10 cellular contexts compared by ENCODE assay signal in genomic region chr1:221069178-221069903, GRCh38.
DNase-seq lines count a peak whose midpoint lies in the region; ATAC-seq, FAIRE-seq and TF ChIP-seq lines count a peak whose summit lies in the region.
"Had no signal": no experiment of that assay in that cellular context is flagged by ENCODE, and none has a peak within 500 bp of the region (broad histone marks: within the 10 kb centered on the region; RNA-seq: fewer than 3 reads in every experiment).

No MANE protein-coding gene starts in this region.

- TF ChIP-seq POLR2A in sigmoid colon (IDR thresholded peaks at IDR 0.05) (no peak), H54 (IDR thresholded peaks at IDR 0.05; ENCODE audit: low read depth, low read length) (no peak), gastroesophageal sphincter (IDR thresholded peaks at IDR 0.05) (no peak)

- CTCF ChIA-PET in A673 (lab: Charles Lee), result no interaction called here

- no peak for FAIRE-seq in H54 (lab: Jason Lieb, UNC)
- FAIRE-seq: endometrium had no signal

- peaks cover 0 to 1% (median 0%) of the 10 kb centered on the region in 3 donors for H3K27me3 Mint-ChIP-seq in CD14-positive monocyte (ENCODE audit: low read depth in 3 of 3)
- no peaks in the 10 kb centered on the region for H3K27me3 Mint-ChIP-seq in T-helper 2 cell treated with Interferon-gamma antibody and Interleukin-4, amounts not matched to agents 5 μg/mL and 100 μg/mL, for 36 hours (ENCODE audit: low read depth)

- peaks cover 70% of the 10 kb centered on the region for H3K4me1 Mint-ChIP-seq in CD14-positive monocyte
- peaks cover 27% of the 10 kb centered on the region for H3K4me1 Mint-ChIP-seq in T-helper 2 cell treated with Interferon-gamma antibody and Interleukin-4, amounts not matched to agents 5 μg/mL and 100 μg/mL, for 36 hours (ENCODE audit: low read depth)

- H3K4me1 ChIP-seq in sigmoid colon (no peaks in the 10 kb centered on the region), A673 (ENCODE audit: insufficient read depth, low read length, poor library complexity, severe bottlenecking) (no peaks in the 10 kb centered on the region), gastroesophageal sphincter (no peaks in the 10 kb centered on the region)

- H3K27ac Mint-ChIP-seq in CD14-positive monocyte, result peak overlapping the region; percentile 55 to 95 (median 93)
- peak overlapping the region; percentile 80 for H3K27ac Mint-ChIP-seq in T-helper 2 cell treated with Interferon-gamma antibody and Interleukin-4, amounts not matched to agents 5 μg/mL and 100 μg/mL, for 36 hours

- ATAC-seq in GM19395 (IDR thresholded peaks at IDR 0.05; ENCODE audit: unreplicated experiment), result peak; percentile 89
- ATAC-seq in HG03103 (IDR thresholded peaks at IDR 0.05; ENCODE audit: low read depth, unreplicated experiment), result peak; percentile 81
- no peak for ATAC-seq in gastroesophageal sphincter

- H3K27me3 ChIP-seq in sigmoid colon (no peaks in the 10 kb centered on the region), A673 (replicated peaks; ENCODE audit: insufficient read depth, low read depth, low read length, poor library complexity) (no peaks in the 10 kb centered on the region), gastroesophageal sphincter (no peaks in the 10 kb centered on the region)

- peaks cover 0 to 2% of the 10 kb centered on the region in 2 donors for H3K36me3 Mint-ChIP-seq in CD14-positive monocyte
- no peaks in the 10 kb centered on the region for H3K36me3 Mint-ChIP-seq in T-helper 2 cell treated with Interferon-gamma antibody and Interleukin-4, amounts not matched to agents 5 μg/mL and 100 μg/mL, for 36 hours (ENCODE audit: low read depth)

- H3K36me3 ChIP-seq in sigmoid colon (no peaks in the 10 kb centered on the region), A673 (ENCODE audit: insufficient read depth, low read length, poor library complexity, severe bottlenecking) (no peaks in the 10 kb centered on the region), gastroesophageal sphincter (no peaks in the 10 kb centered on the region)

- H3K27ac ChIP-seq in sigmoid colon, result no peak overlapping the region
- no peak overlapping the region for H3K27ac ChIP-seq in A673 (ENCODE audit: low read depth, low read length, poor library complexity, severe bottlenecking)
- no peak overlapping the region for H3K27ac ChIP-seq in gastroesophageal sphincter
- H3K27ac ChIP-seq: C4-2B had no signal

- 43 to 73% methylated on average over 5 of the region's 5 CpGs for WGBS in sigmoid colon, 2 donors
- 84 to 100% methylated on average over 4 to 5 of the region's 5 CpGs for WGBS in gastroesophageal sphincter (ENCODE audit: low coverage in 1 of 2), 2 donors

- no peaks in the 10 kb centered on the region for H3K9me3 ChIP-seq in sigmoid colon
- H3K9me3 ChIP-seq in A673 (ENCODE audit: low read depth, low read length, poor library complexity, severe bottlenecking), result no peaks in the 10 kb centered on the region
- H3K9me3 ChIP-seq in gastroesophageal sphincter, result no peaks in the 10 kb centered on the region

- no TSS peak for BruUV-seq in A673 (replicated peaks; lab: Mats Ljungman, UMichigan)

- H3K4me3 ChIP-seq in sigmoid colon (no peak overlapping the region), A673 (ENCODE audit: low read depth, low read length, poor library complexity, severe bottlenecking) (no peak overlapping the region), gastroesophageal sphincter (no peak overlapping the region)

- intact Hi-C loops in CD14-positive monocyte (cut with micrococcal nuclease), result loop anchor here in 1 of 2 donors (10.0 kb wide), 1 partner anchor 55 kb away; no protein-coding TSS in a partner anchor
- intact Hi-C loops in sigmoid colon (cut with DNase I), result no loop called here
- intact Hi-C loops in A673 (cut with micrococcal nuclease; ENCODE audit: unreplicated experiment), result no loop called here

- H3K4me3 Mint-ChIP-seq in CD14-positive monocyte, result peak overlapping the region in 1 of 2 donors; percentile 68
- peak overlapping the region; percentile 37 for H3K4me3 Mint-ChIP-seq in T-helper 2 cell treated with Interferon-gamma antibody and Interleukin-4, amounts not matched to agents 5 μg/mL and 100 μg/mL, for 36 hours

- no peak for TF ChIP-seq EP300 in sigmoid colon (IDR thresholded peaks at IDR 0.05)
- TF ChIP-seq EP300 in gastroesophageal sphincter (IDR thresholded peaks at IDR 0.05), result no peak

- POLR2A ChIA-PET in A673 (lab: Charles Lee; ENCODE audit: low non-redundant PET), result no interaction called here

- no peak for TF ChIP-seq CTCF in CD14-positive monocyte (IDR thresholded peaks at IDR 0.05)
- no peak for TF ChIP-seq CTCF in sigmoid colon (IDR thresholded peaks at IDR 0.05)
- no peak for TF ChIP-seq CTCF in A673 (conservative IDR thresholded peaks at IDR 0.05; ENCODE audit: low read depth, low read length)
- no peak for TF ChIP-seq CTCF in gastroesophageal sphincter (IDR thresholded peaks at IDR 0.05)

- peaks cover 0 to under 1% (median 0%) of the 10 kb centered on the region in 7 donors for H3K9me3 Mint-ChIP-seq in CD14-positive monocyte
- no peaks in the 10 kb centered on the region for H3K9me3 Mint-ChIP-seq in T-helper 2 cell treated with Interferon-gamma antibody and Interleukin-4, amounts not matched to agents 5 μg/mL and 100 μg/mL, for 36 hours

- DNase-seq in CD14-positive monocyte (ENCODE audit: low spot score) (no peak), sigmoid colon (no peak), A673 (ENCODE audit: low spot score) (no peak), H54 (ENCODE audit: insufficient read length, low spot score) (no peak)
- peak; percentile 33 for DNase-seq in T-helper 2 cell treated with Interferon-gamma antibody and Interleukin-4, amounts not matched to agents 5 μg/mL and 100 μg/mL, for 36 hours (ENCODE audit: low spot score)
